In genomic region chr3:8778475-8778874, GRCh38 we compare ENCODE assay signal across 24 cellular contexts. TPM values are rescaled to one million over a fixed set of nuclear protein-coding genes. Genes with fewer than 3 reads are reported as not detected.
DNase-seq lines count a peak whose midpoint lies in the region; ATAC-seq and TF ChIP-seq lines count a peak whose summit lies in the region.
"Had no signal": no experiment of that assay in that cellular context is flagged by ENCODE, and none has a peak within 500 bp of the region (broad histone marks: within the 10 kb centered on the region; RNA-seq: fewer than 3 reads in every experiment).

No MANE protein-coding gene starts in this region.

- no peak for ATAC-seq in GM21390 (IDR thresholded peaks at IDR 0.05; ENCODE audit: unreplicated experiment)
- ATAC-seq: CD8-positive, alpha-beta T cell; HCT116; Panc1; Right ventricle myocardium inferior had no signal

- intact Hi-C loops in esophagus muscularis mucosa (cut with DNase I) = no loop called here

- TF ChIP-seq EP300 in esophagus muscularis mucosa (IDR thresholded peaks at IDR 0.05) = no peak

- H3K9me3 ChIP-seq in esophagus muscularis mucosa = no peaks in the 10 kb centered on the region
- H3K9me3 ChIP-seq: BLaER1 treated with 17β-estradiol and CSF1 and Interleukin-3, amounts not matched to agents 10 nM and 100 nM had no signal

- no peaks in the 10 kb centered on the region for H3K4me1 ChIP-seq in esophagus muscularis mucosa

- DNase-seq in AG08396 (ENCODE audit: low spot score) (peak; percentile 2), GM20000 (ENCODE audit: low spot score) (peak; percentile 1), RPMI7951 (ENCODE audit: low read depth) (peak; percentile 75), esophagus muscularis mucosa (ENCODE audit: extremely low spot score) (peak; percentile 74), erythroblast (lab: John Stamatoyannopoulos, UW) (no peak), GDM1 (lab: John Stamatoyannopoulos, UW) (no peak)
- DNase-seq: Calu3; CD8-positive, alpha-beta T cell; DMS79 treated with DMSO at 0.1 percent for 48 hours; GF-D8; GOT3; MM.1S; NCI-H1092; NCI-H1436 treated with DMSO at 0.1 percent for 48 hours; NCI-H2029 treated with DMSO at 0.1 percent for 48 hours; NCI-H2171; NCI-H526 had no signal

- no peak overlapping the region for H3K27ac ChIP-seq in esophagus muscularis mucosa (replicated peaks in 1 of 4)
- H3K27ac ChIP-seq: BLaER1 treated with 17β-estradiol and CSF1 and Interleukin-3, amounts not matched to agents 10 nM and 100 nM had no signal

- no peak for TF ChIP-seq CTCF in GM20000 (IDR thresholded peaks at IDR 0.05; ENCODE audit: extremely low read depth, missing control alignments)
- TF ChIP-seq CTCF in esophagus muscularis mucosa (IDR thresholded peaks at IDR 0.05) = no peak

- H3K27me3 ChIP-seq in esophagus muscularis mucosa = peaks cover 0 to 15% (median 0%) of the 10 kb centered on the region in 4 donors
- H3K27me3 ChIP-seq: BLaER1 treated with 17β-estradiol and CSF1 and Interleukin-3, amounts not matched to agents 10 nM and 100 nM had no signal

- 92% methylated on average over 5 of the region's 5 CpGs for WGBS in esophagus muscularis mucosa

- no peaks in the 10 kb centered on the region for H3K36me3 ChIP-seq in esophagus muscularis mucosa
- H3K36me3 ChIP-seq: BLaER1 treated with 17β-estradiol and CSF1 and Interleukin-3, amounts not matched to agents 10 nM and 100 nM had no signal

- TF ChIP-seq POLR2A in esophagus muscularis mucosa (IDR thresholded peaks at IDR 0.05; ENCODE audit: low read depth) (no peak), erythroblast (IDR thresholded peaks at IDR 0.05; ENCODE audit: low read length) (no peak)

- no peak overlapping the region for H3K4me3 ChIP-seq in esophagus muscularis mucosa
- H3K4me3 ChIP-seq: BLaER1 treated with 17β-estradiol and CSF1 and Interleukin-3, amounts not matched to agents 10 nM and 100 nM had no signal

RNA-seq across cellular contexts. Expression of gene OXTR, which starts 9.1 kb away (rescaled TPM):
- total RNA-seq in RPMI7951 (2014; rRNA removed; shearing (Covaris generic)) = 6.4 and 7.2 TPM in 2 replicates
- total RNA-seq in esophagus muscularis mucosa = 1 to 10 TPM in 2 of 4 donors, under 1 TPM in 2; 0.42 to 3.6 (median 1.6) TPM

RNA-seq across cellular contexts. Expression of gene CAV3, which starts 44.9 kb away (rescaled TPM):
- total RNA-seq in RPMI7951 (2014; rRNA removed; shearing (Covaris generic)) = not detected in 2 replicates
- not detected for total RNA-seq in esophagus muscularis mucosa
- total RNA-seq: A673; Calu3; CD8-positive, alpha-beta T cell; SK-MEL-5 had no signal

Comparison
In these comparisons a context has a peak if more than half of its experiments do, and no peak if none do; other contexts are left out.
1. DNase-seq: peak in AG08396 (single experiment), GM20000 (single experiment), RPMI7951 (single experiment) and esophagus muscularis mucosa (single experiment); none in erythroblast (0 of 2) and GDM1 (single experiment).